Comparison of ENCODE assay signal across 13 cellular contexts in genomic region chr13:112251930-112252585, GRCh38.
DNase-seq lines count a peak whose midpoint lies in the region; ATAC-seq and TF ChIP-seq lines count a peak whose summit lies in the region.
"Had no signal": no experiment of that assay in that cellular context is flagged by ENCODE, and none has a peak within 500 bp of the region (broad histone marks: within the 10 kb centered on the region; RNA-seq: fewer than 3 reads in every experiment).

No MANE protein-coding gene starts in this region.

- H4K12ac ChIP-seq in trophoblast cell (ENCODE audit: low read depth, low read length) = no peak overlapping the region

- H3K79me2 ChIP-seq in trophoblast cell (ENCODE audit: control insufficient read depth, insufficient read depth, low read length, poor library complexity) (no peaks in the 10 kb centered on the region), GM23248 (ENCODE audit: insufficient read depth) (no peaks in the 10 kb centered on the region)

- no peaks in the 10 kb centered on the region for H3F3A ChIP-seq in GM23248 (ENCODE audit: insufficient read depth)

- in situ Hi-C loops in GM23248 (cut with MboI) = no loop called here

- DNase-seq in right atrium auricular region (ENCODE audit: low spot score) (peak; percentile 16), right cardiac atrium (no peak), lower leg skin (ENCODE audit: low spot score in 2 of 2) (peak; percentile 6 to 48), trophoblast cell (no peak), tibial nerve (ENCODE audit: low spot score in 2 of 2) (no peak), GM23248 (no peak)
- no peak for DNase-seq in activated T-helper 2 cell treated with anti-CD3 and anti-CD28 coated beads, Interferon-gamma antibody, Interleukin-2, Interleukin-4, amounts not matched to agents 10 μg/mL and 5 μg/mL and 100 μg/mL, durations not matched to agents 14 hours and 24 hours and 36 hours (ENCODE audit: low spot score)
- DNase-seq: ACHN; CD4-positive, CD25-positive, alpha-beta regulatory T cell; DMS53; GF-D8 had no signal

- 80% methylated on average over 27 of the region's 27 CpGs for WGBS in right cardiac atrium
- 80 to 83% methylated on average over 27 of the region's 27 CpGs for WGBS in lower leg skin, 2 donors
- WGBS in trophoblast cell (ENCODE audit: extremely low coverage, insufficient coverage, insufficient read length) = no CpG with 5 or more reads among the region's 27 CpGs
- WGBS in tibial nerve, 2 donors = 75 to 79% methylated on average over 23 to 27 of the region's 27 CpGs
- WGBS in GM23248 (ENCODE audit: low coverage in 1 of 2, low lambda C conversion rate in 2 of 2, missing lambda C conversion rate in 2 of 2), 2 experiments = 37 to 39% methylated on average over 27 of the region's 27 CpGs

- H3K9me3 Mint-ChIP-seq in activated T-helper 2 cell treated with anti-CD3 and anti-CD28 coated beads, Interferon-gamma antibody, Interleukin-2, Interleukin-4, amounts not matched to agents 10 μg/mL and 5 μg/mL and 100 μg/mL, durations not matched to agents 14 hours and 24 hours and 36 hours = no peaks in the 10 kb centered on the region

- no peak overlapping the region for H3K4me3 ChIP-seq in right atrium auricular region
- H3K4me3 ChIP-seq in right cardiac atrium (ENCODE audit: low read length) = no peak overlapping the region
- no peak overlapping the region for H3K4me3 ChIP-seq in lower leg skin (ENCODE audit: low read depth, poor library complexity, severe bottlenecking)
- H3K4me3 ChIP-seq in trophoblast cell (ENCODE audit: low read depth, low read length) = peak overlapping the region; percentile 17
- no peak overlapping the region for H3K4me3 ChIP-seq in tibial nerve
- no peak overlapping the region for H3K4me3 ChIP-seq in GM23248
- H3K4me3 ChIP-seq: BLaER1 treated with 17β-estradiol and CSF1 and Interleukin-3, amounts not matched to agents 10 nM and 100 nM had no signal

- no peak overlapping the region for H3K4me2 ChIP-seq in trophoblast cell (ENCODE audit: low read length)
- no peak overlapping the region for H3K4me2 ChIP-seq in GM23248 (ENCODE audit: unreplicated experiment)
- H3K4me2 ChIP-seq: BLaER1 treated with 17β-estradiol and CSF1 and Interleukin-3, amounts not matched to agents 10 nM and 100 nM had no signal

- H4K91ac ChIP-seq in trophoblast cell (ENCODE audit: low read depth, low read length) = no peak overlapping the region

- H3K4me1 ChIP-seq in right atrium auricular region = no peaks in the 10 kb centered on the region
- H3K4me1 ChIP-seq in right cardiac atrium (ENCODE audit: control insufficient read depth, insufficient read depth, low read length) = no peaks in the 10 kb centered on the region
- H3K4me1 ChIP-seq in trophoblast cell (ENCODE audit: control insufficient read depth in 1 of 2, insufficient read depth in 2 of 2, low read length in 2 of 2) = no peaks in the 10 kb centered on the region
- H3K4me1 ChIP-seq in tibial nerve = no peaks in the 10 kb centered on the region
- H3K4me1 ChIP-seq in GM23248 (ENCODE audit: insufficient read depth) = no peaks in the 10 kb centered on the region
- H3K4me1 ChIP-seq: BLaER1 treated with 17β-estradiol and CSF1 and Interleukin-3, amounts not matched to agents 10 nM and 100 nM had no signal

- H3K36me3 ChIP-seq in right atrium auricular region = no peaks in the 10 kb centered on the region
- no peaks in the 10 kb centered on the region for H3K36me3 ChIP-seq in trophoblast cell (ENCODE audit: control insufficient read depth in 1 of 2, insufficient read depth in 2 of 2, low read length in 2 of 2)
- H3K36me3 ChIP-seq in tibial nerve = no peaks in the 10 kb centered on the region
- H3K36me3 ChIP-seq in GM23248 (ENCODE audit: low read depth) = no peaks in the 10 kb centered on the region
- H3K36me3 ChIP-seq: BLaER1 treated with 17β-estradiol and CSF1 and Interleukin-3, amounts not matched to agents 10 nM and 100 nM had no signal

- H4K20me1 ChIP-seq in GM23248 (ENCODE audit: insufficient read depth) = no peaks in the 10 kb centered on the region

- H3K9me3 ChIP-seq in right atrium auricular region = peaks cover 0 to 2% of the 10 kb centered on the region in 2 donors
- no peaks in the 10 kb centered on the region for H3K9me3 ChIP-seq in right cardiac atrium (ENCODE audit: control insufficient read depth, low read length)
- H3K9me3 ChIP-seq in trophoblast cell (ENCODE audit: insufficient read depth, low read depth, low read length) = peaks cover 4% of the 10 kb centered on the region
- H3K9me3 ChIP-seq in tibial nerve = peaks cover 0 to 23% (median 0%) of the 10 kb centered on the region in 4 donors
- no peaks in the 10 kb centered on the region for H3K9me3 ChIP-seq in GM23248 (ENCODE audit: low read depth)
- H3K9me3 ChIP-seq: BLaER1 treated with 17β-estradiol and CSF1 and Interleukin-3, amounts not matched to agents 10 nM and 100 nM had no signal

- no peak overlapping the region for H3K18ac ChIP-seq in trophoblast cell (ENCODE audit: low read length)

- no peak overlapping the region for H3K27ac ChIP-seq in right atrium auricular region
- no peak overlapping the region for H3K27ac ChIP-seq in right cardiac atrium (ENCODE audit: low read length)
- no peak overlapping the region for H3K27ac ChIP-seq in trophoblast cell (ENCODE audit: low read depth, low read length)
- no peak overlapping the region for H3K27ac ChIP-seq in tibial nerve
- no peak overlapping the region for H3K27ac ChIP-seq in GM23248
- H3K27ac ChIP-seq: BLaER1 treated with 17β-estradiol and CSF1 and Interleukin-3, amounts not matched to agents 10 nM and 100 nM had no signal

- no peak overlapping the region for H3K4ac ChIP-seq in trophoblast cell (ENCODE audit: low read depth, low read length)

- no peaks in the 10 kb centered on the region for H3K4me1 Mint-ChIP-seq in activated T-helper 2 cell treated with anti-CD3 and anti-CD28 coated beads, Interferon-gamma antibody, Interleukin-2, Interleukin-4, amounts not matched to agents 10 μg/mL and 5 μg/mL and 100 μg/mL, durations not matched to agents 14 hours and 24 hours and 36 hours (ENCODE audit: low read depth)
- H3K4me1 Mint-ChIP-seq: CD4-positive, CD25-positive, alpha-beta regulatory T cell had no signal

- no peak overlapping the region for H2BK5ac ChIP-seq in trophoblast cell (ENCODE audit: low read depth, low read length, poor library complexity)

- H2AK5ac ChIP-seq in trophoblast cell (ENCODE audit: low read length) = no peak overlapping the region

- intact Hi-C loops in right cardiac atrium (cut with DNase I) = no loop called here
- intact Hi-C loops in lower leg skin (cut with DNase I; ENCODE audit: low total_unique reads) = no loop called here
- intact Hi-C loops in activated T-helper 2 cell treated with anti-CD3 and anti-CD28 coated beads, Interferon-gamma antibody, Interleukin-2, Interleukin-4, amounts not matched to agents 10 μg/mL and 5 μg/mL and 100 μg/mL, durations not matched to agents 14 hours and 24 hours and 36 hours (cut with micrococcal nuclease) = no loop called here

- peak overlapping the region; percentile 36 for H3K9ac ChIP-seq in trophoblast cell (ENCODE audit: low read length)
- H3K9ac ChIP-seq in GM23248 = no peak overlapping the region
- H3K9ac ChIP-seq: BLaER1 treated with 17β-estradiol and CSF1 and Interleukin-3, amounts not matched to agents 10 nM and 100 nM had no signal

- no peak overlapping the region for H3K23ac ChIP-seq in trophoblast cell (ENCODE audit: low read length)

- H3K27ac Mint-ChIP-seq in activated T-helper 2 cell treated with anti-CD3 and anti-CD28 coated beads, Interferon-gamma antibody, Interleukin-2, Interleukin-4, amounts not matched to agents 10 μg/mL and 5 μg/mL and 100 μg/mL, durations not matched to agents 14 hours and 24 hours and 36 hours = no peak overlapping the region

- no peaks in the 10 kb centered on the region for H3K27me3 Mint-ChIP-seq in activated T-helper 2 cell treated with anti-CD3 and anti-CD28 coated beads, Interferon-gamma antibody, Interleukin-2, Interleukin-4, amounts not matched to agents 10 μg/mL and 5 μg/mL and 100 μg/mL, durations not matched to agents 14 hours and 24 hours and 36 hours (ENCODE audit: low read depth)
- H3K27me3 Mint-ChIP-seq: CD4-positive, CD25-positive, alpha-beta regulatory T cell had no signal

- no peaks in the 10 kb centered on the region for H3K79me1 ChIP-seq in trophoblast cell (ENCODE audit: low read length)

- TF ChIP-seq EP300 in tibial nerve (IDR thresholded peaks at IDR 0.05) = no peak

- TF ChIP-seq CTCF in right atrium auricular region (IDR thresholded peaks at IDR 0.05) (no peak), lower leg skin (IDR thresholded peaks at IDR 0.05) (no peak), tibial nerve (IDR thresholded peaks at IDR 0.05) (no peak)

- no peak overlapping the region for H3K4me3 Mint-ChIP-seq in activated T-helper 2 cell treated with anti-CD3 and anti-CD28 coated beads, Interferon-gamma antibody, Interleukin-2, Interleukin-4, amounts not matched to agents 10 μg/mL and 5 μg/mL and 100 μg/mL, durations not matched to agents 14 hours and 24 hours and 36 hours (ENCODE audit: low read depth)
- H3K4me3 Mint-ChIP-seq: CD4-positive, CD25-positive, alpha-beta regulatory T cell had no signal

- H3K27me3 ChIP-seq in right atrium auricular region = no peaks in the 10 kb centered on the region
- H3K27me3 ChIP-seq in right cardiac atrium (ENCODE audit: control insufficient read depth, insufficient read depth) = no peaks in the 10 kb centered on the region
- H3K27me3 ChIP-seq in trophoblast cell (ENCODE audit: insufficient read depth, low read length) = no peaks in the 10 kb centered on the region
- H3K27me3 ChIP-seq in tibial nerve = no peaks in the 10 kb centered on the region
- H3K27me3 ChIP-seq in GM23248 (replicated peaks; ENCODE audit: insufficient read depth) = no peaks in the 10 kb centered on the region
- H3K27me3 ChIP-seq: BLaER1 treated with 17β-estradiol and CSF1 and Interleukin-3, amounts not matched to agents 10 nM and 100 nM had no signal

- no peak overlapping the region for H4K8ac ChIP-seq in trophoblast cell (ENCODE audit: low read depth, low read length)

- H2BK12ac ChIP-seq in trophoblast cell (ENCODE audit: low read length) = no peak overlapping the region

- ATAC-seq in right cardiac atrium = no peak
- ATAC-seq: HCT116 had no signal

- no peak overlapping the region for H2BK120ac ChIP-seq in trophoblast cell (ENCODE audit: insufficient read depth, low read length, poor library complexity)

- no peaks in the 10 kb centered on the region for H3K36me3 Mint-ChIP-seq in activated T-helper 2 cell treated with anti-CD3 and anti-CD28 coated beads, Interferon-gamma antibody, Interleukin-2, Interleukin-4, amounts not matched to agents 10 μg/mL and 5 μg/mL and 100 μg/mL, durations not matched to agents 14 hours and 24 hours and 36 hours (ENCODE audit: low read depth)
- H3K36me3 Mint-ChIP-seq: CD4-positive, CD25-positive, alpha-beta regulatory T cell had no signal

- no peak overlapping the region for H2AFZ ChIP-seq in trophoblast cell (ENCODE audit: insufficient read depth, low read length, poor library complexity)
- no peak overlapping the region for H2AFZ ChIP-seq in GM23248

- no peak for TF ChIP-seq POLR2A in lower leg skin (IDR thresholded peaks at IDR 0.05)
- TF ChIP-seq POLR2A in tibial nerve (IDR thresholded peaks at IDR 0.05) = no peak

- no peak overlapping the region for H3K14ac ChIP-seq in trophoblast cell (ENCODE audit: low read length)

- H3K9me2 ChIP-seq in GM23248 (ENCODE audit: insufficient read depth) = no peaks in the 10 kb centered on the region

Comparison
In these comparisons a context has a peak if more than half of its experiments do, and no peak if none do; other contexts are left out.
1. DNase-seq: peak in right atrium auricular region (single experiment) and lower leg skin (2 of 2); none in right cardiac atrium (0 of 3), trophoblast cell (0 of 2), tibial nerve (0 of 2), activated T-helper 2 cell treated with anti-CD3 and anti-CD28 coated beads, Interferon-gamma antibody, Interleukin-2, Interleukin-4, amounts not matched to agents 10 μg/mL and 5 μg/mL and 100 μg/mL, durations not matched to agents 14 hours and 24 hours and 36 hours (single experiment) and GM23248 (single experiment).